1 cellular context compared by ENCODE assay signal in genomic region chr11:70109903-70110302, GRCh38.
TF ChIP-seq lines count a peak whose summit lies in the region.

No MANE protein-coding gene starts in this region.

TF ChIP-seq in K562, 482 proteins besides CTCF, POLR2A, EP300 and RAD21:
- TF ChIP-seq PRPF4 (IDR thresholded peaks at IDR 0.05; ENCODE audit: insufficient read depth, low read depth, low read length, poor library complexity, severe bottlenecking) (no peak), RBM25 (IDR thresholded peaks at IDR 0.05; ENCODE audit: low read depth, low read length, severe bottlenecking) (peak; percentile 40), NFYB (IDR thresholded peaks at IDR 0.05; ENCODE audit: extremely low read depth, insufficient read length) (no peak), BCOR (IDR thresholded peaks at IDR 0.05) (0 out of 2 replicates have a peak, but pooled peaks have one; percentile 24), WHSC1 (IDR thresholded peaks at IDR 0.05; ENCODE audit: low read length) (no peak), PRMT5 (CRISPR knock-in tag; IDR thresholded peaks at IDR 0.05) (no peak), HMG20A (CRISPR knock-in tag; conservative IDR thresholded peaks at IDR 0.05) (no peak), ZBTB1 (CRISPR knock-in tag; IDR thresholded peaks at IDR 0.05; ENCODE audit: borderline replicate concordance, low read depth) (no peak), GABPB2 (CRISPR knock-in tag; conservative IDR thresholded peaks at IDR 0.05) (no peak), BACH1 (tag; IDR thresholded peaks at IDR 0.05) (no peak)
